11 cellular contexts compared by ENCODE assay signal in genomic region chr1:171913385-171913784, GRCh38.
DNase-seq lines count a peak whose midpoint lies in the region; ATAC-seq and TF ChIP-seq lines count a peak whose summit lies in the region.
"Had no signal": no experiment of that assay in that cellular context is flagged by ENCODE, and none has a peak within 500 bp of the region (broad histone marks: within the 10 kb centered on the region; RNA-seq: fewer than 3 reads in every experiment).

No MANE protein-coding gene starts in this region.

- H3K36me3 ChIP-seq in breast epithelium, result no peaks in the 10 kb centered on the region
- H3K36me3 ChIP-seq in upper lobe of right lung, result no peaks in the 10 kb centered on the region

- H3K27ac Mint-ChIP-seq in MCF 10A (ENCODE audit: low read depth, unreplicated experiment), result no peak overlapping the region
- no peak overlapping the region for H3K27ac Mint-ChIP-seq in activated T-cell treated with anti-CD3 and anti-CD28 coated beads, Interleukin-2, amount 50 U/mL, for 72 hours

- H3K4me3 ChIP-seq in breast epithelium (no peak overlapping the region), cardiac fibroblast (replicated peaks in 1 of 2; ENCODE audit: low read depth in 2 of 2, low read length in 2 of 2) (no peak overlapping the region), upper lobe of right lung (peak overlapping the region; percentile 0)

- TF ChIP-seq CTCF in MCF 10A (IDR thresholded peaks at IDR 0.05; ENCODE audit: unreplicated experiment), result no peak
- no peak for TF ChIP-seq CTCF in breast epithelium (IDR thresholded peaks at IDR 0.05)
- no peak for TF ChIP-seq CTCF in cardiac fibroblast (IDR thresholded peaks at IDR 0.05; ENCODE audit: low read depth, low read length)
- TF ChIP-seq CTCF in upper lobe of right lung (IDR thresholded peaks at IDR 0.05), result no peak

- no peaks in the 10 kb centered on the region for H3K9me3 ChIP-seq in breast epithelium
- no peaks in the 10 kb centered on the region for H3K9me3 ChIP-seq in upper lobe of right lung

- no peak overlapping the region for H3K27ac ChIP-seq in breast epithelium
- H3K27ac ChIP-seq in upper lobe of right lung, result peak overlapping the region; percentile 31

- ATAC-seq in upper lobe of right lung, result peak; percentile 68
- no peak for ATAC-seq in activated T-cell treated with anti-CD3 and anti-CD28 coated beads, Interleukin-2, amount 50 U/mL, for 72 hours (replicated peaks in 1 of 2)

- TF ChIP-seq POLR2A in breast epithelium (IDR thresholded peaks at IDR 0.05), result no peak

- no peaks in the 10 kb centered on the region for H3K4me1 ChIP-seq in breast epithelium
- peaks cover 23% of the 10 kb centered on the region for H3K4me1 ChIP-seq in upper lobe of right lung

- intact Hi-C loops in MCF 10A (cut with micrococcal nuclease), result no loop called here
- intact Hi-C loops in breast epithelium (cut with DNase I; ENCODE audit: low total_unique reads), result no loop called here
- intact Hi-C loops in upper lobe of right lung (cut with DNase I), result no loop called here

- H3K4me3 Mint-ChIP-seq in MCF 10A (ENCODE audit: unreplicated experiment), result no peak overlapping the region
- no peak overlapping the region for H3K4me3 Mint-ChIP-seq in activated T-cell treated with anti-CD3 and anti-CD28 coated beads, Interleukin-2, amount 50 U/mL, for 72 hours

- CTCF ChIA-PET in MCF 10A (lab: Yijun Ruan, JAX), result interaction anchor here (0.6 to 6.6 kb wide), 4 partner anchors 8 to 530 kb away, joined by 3 to 39 read pairs (median 22); no protein-coding TSS in a partner anchor

- H3K27me3 ChIP-seq in breast epithelium (no peaks in the 10 kb centered on the region), upper lobe of right lung (no peaks in the 10 kb centered on the region)

- POLR2A ChIA-PET in MCF 10A (lab: Yijun Ruan, JAX), result interaction anchor here (1.0 to 1.3 kb wide), 2 partner anchors 12 to 96 kb away, joined by 3 to 5 read pairs; no protein-coding TSS in a partner anchor

- H3K27me3 Mint-ChIP-seq in MCF 10A (ENCODE audit: insufficient read depth, unreplicated experiment), result no peaks in the 10 kb centered on the region
- H3K27me3 Mint-ChIP-seq in activated T-cell treated with anti-CD3 and anti-CD28 coated beads, Interleukin-2, amount 50 U/mL, for 72 hours (ENCODE audit: low read depth), result no peaks in the 10 kb centered on the region

- H3K36me3 Mint-ChIP-seq in MCF 10A (ENCODE audit: insufficient read depth, unreplicated experiment), result no peaks in the 10 kb centered on the region
- H3K36me3 Mint-ChIP-seq in activated T-cell treated with anti-CD3 and anti-CD28 coated beads, Interleukin-2, amount 50 U/mL, for 72 hours (ENCODE audit: insufficient read depth in 2 of 2), result no peaks in the 10 kb centered on the region

- DNase-seq in MCF 10A (ENCODE audit: unreplicated experiment) (peak; percentile 86), breast epithelium (ENCODE audit: low spot score in 2 of 2) (no peak), cardiac fibroblast (ENCODE audit: low read depth in 2 of 2) (peak; percentile 47 to 59), kidney glomerular epithelial cell (lab: John Stamatoyannopoulos, UW) (peak; percentile 31), upper lobe of right lung (no peak), HuH-7 (ENCODE audit: low spot score) (no peak)
- DNase-seq in stimulated activated CD4-positive, alpha-beta T cell treated with anti-CD3 and anti-CD28 coated beads, Interleukin-15, amount 100 ng/mL, for 24 hours, result no peak
- no peak for DNase-seq in activated T-cell treated with anti-CD3 and anti-CD28 coated beads, Interleukin-2, amount 50 U/mL, for 72 hours
- DNase-seq: effector CD4-positive, alpha-beta T cell; NCI-H187; stimulated activated CD4-positive, alpha-beta T cell treated with anti-CD3 and anti-CD28 coated beads, Interleukin-2, amount 100 ng/mL, for 48 hours had no signal

- BruUV-seq in MCF 10A (replicated peaks; lab: Mats Ljungman, UMichigan), result no TSS peak

- H3K4me1 Mint-ChIP-seq in MCF 10A (ENCODE audit: insufficient read depth, unreplicated experiment), result no peaks in the 10 kb centered on the region
- H3K4me1 Mint-ChIP-seq in activated T-cell treated with anti-CD3 and anti-CD28 coated beads, Interleukin-2, amount 50 U/mL, for 72 hours (ENCODE audit: low read depth), result no peaks in the 10 kb centered on the region

- no peaks in the 10 kb centered on the region for H3K9me3 Mint-ChIP-seq in MCF 10A (ENCODE audit: unreplicated experiment)
- no peaks in the 10 kb centered on the region for H3K9me3 Mint-ChIP-seq in activated T-cell treated with anti-CD3 and anti-CD28 coated beads, Interleukin-2, amount 50 U/mL, for 72 hours

Comparison
In these comparisons a context has a peak if more than half of its experiments do, and no peak if none do; other contexts are left out.
1. DNase-seq: peak in MCF 10A (single experiment), cardiac fibroblast (2 of 2) and kidney glomerular epithelial cell (single experiment); none in breast epithelium (0 of 2), upper lobe of right lung (single experiment), HuH-7 (single experiment), stimulated activated CD4-positive, alpha-beta T cell treated with anti-CD3 and anti-CD28 coated beads, Interleukin-15, amount 100 ng/mL, for 24 hours (single experiment) and activated T-cell treated with anti-CD3 and anti-CD28 coated beads, Interleukin-2, amount 50 U/mL, for 72 hours (0 of 2).